Comparison of ENCODE assay signal across 20 cellular contexts in genomic region chr6:45637056-45637455, GRCh38.
"Had no signal": no experiment of that assay in that cellular context is flagged by ENCODE, and none has a peak within 500 bp of the region (broad histone marks: within the 10 kb centered on the region; RNA-seq: fewer than 3 reads in every experiment).

No MANE protein-coding gene starts in this region.

- H3K4me1 ChIP-seq: esophagus squamous epithelium, lower lobe of right lung, pancreas, right lobe of liver, stomach, testis, tibial artery, upper lobe of left lung had no signal

- H3K27me3 ChIP-seq: esophagus squamous epithelium, neutrophil, pancreas, right lobe of liver, stomach, testis, upper lobe of left lung had no signal

- H3K36me3 ChIP-seq: esophagus squamous epithelium, lower lobe of right lung, neutrophil, pancreas, right lobe of liver, stomach, tibial artery, upper lobe of left lung had no signal

- H3K9me3 ChIP-seq: esophagus squamous epithelium, lower lobe of right lung, neutrophil, pancreas, right lobe of liver, stomach, testis, tibial artery, upper lobe of left lung had no signal

- H3K4me3 ChIP-seq: esophagus squamous epithelium, lower lobe of right lung, pancreas, right lobe of liver, stomach, testis, tibial artery, upper lobe of left lung had no signal

- ATAC-seq: effector memory CD8-positive, alpha-beta T cell; left ventricle myocardium superior; lower lobe of right lung; natural killer cell treated with Interleukin-12 subunit alpha and Interleukin-12 subunit beta and Interleukin-15 and Interleukin-18, amount 100 ng/mL, for 72 hours; pancreas; right lobe of liver; stimulated activated effector memory CD8-positive, alpha-beta T cell treated with anti-CD3 and anti-CD28 coated beads, Interleukin-12 subunit alpha, Interleukin-12 subunit beta, amount 100 ng/mL, for 72 hours had no signal

- DNase-seq: cortex of kidney; effector memory CD8-positive, alpha-beta T cell; erythroblast; esophagus squamous epithelium; head of caudate nucleus; left ventricle myocardium superior; lower lobe of right lung; naive B cell; pancreas; right lobe of liver; stimulated activated CD4-positive, alpha-beta T cell treated with anti-CD3 and anti-CD28 coated beads, Interleukin-2, amount 100 ng/mL, for 24 hours; stimulated activated CD4-positive, alpha-beta T cell treated with anti-CD3 and anti-CD28 coated beads, Interleukin-4, amount 100 ng/mL, for 24 hours; stimulated activated naive CD4-positive, alpha-beta T cell treated with Interleukin-2 at 50 U/mL for 16 hours; stomach; testis; tibial artery; upper lobe of left lung had no signal
